9 cellular contexts compared by ENCODE assay signal in the genomic region with DNA sequence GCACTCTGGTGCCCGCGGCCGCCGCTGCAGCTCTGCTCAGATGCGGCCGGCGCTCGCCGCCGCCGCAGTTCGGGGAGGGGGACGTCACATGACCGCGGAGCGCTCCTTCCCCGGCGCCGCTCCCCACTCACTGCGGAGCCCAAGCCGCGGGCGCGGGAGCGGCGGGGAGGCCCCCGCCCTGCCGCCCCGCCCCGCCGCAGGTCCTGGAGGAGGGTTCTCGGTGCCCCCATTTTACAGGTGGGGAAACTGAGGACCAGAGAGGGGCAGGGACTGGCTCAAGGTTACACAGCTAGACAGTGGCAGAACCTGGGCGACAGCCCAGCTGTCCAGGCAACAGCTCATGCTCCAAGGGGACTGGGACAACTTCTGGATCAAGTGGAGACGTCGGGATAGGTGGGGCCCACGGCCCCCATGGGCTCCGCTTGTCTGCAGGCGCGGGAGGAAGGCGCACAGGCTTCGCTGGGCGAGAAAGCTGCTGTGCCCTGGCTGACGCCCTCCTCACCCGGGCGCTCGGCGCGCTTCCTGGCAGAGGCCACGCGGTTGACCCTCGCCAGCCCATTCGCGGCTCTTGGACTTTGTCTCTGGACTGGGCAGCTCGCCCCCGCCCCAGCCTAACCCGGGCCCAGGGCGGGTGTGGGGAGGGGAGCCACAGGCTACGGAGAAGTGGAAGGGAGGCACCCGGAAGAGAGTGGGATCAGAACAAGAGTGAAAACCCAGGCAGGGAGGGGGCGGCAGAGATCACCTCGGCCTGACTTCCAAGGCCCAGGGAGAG. TPM values are rescaled to one million over a fixed set of nuclear protein-coding genes. Genes with fewer than 3 reads are reported as not detected.
DNase-seq lines count a peak whose midpoint lies in the region; ATAC-seq and TF ChIP-seq lines count a peak whose summit lies in the region.
"Had no signal": no experiment of that assay in that cellular context is flagged by ENCODE, and none has a peak within 500 bp of the region (broad histone marks: within the 10 kb centered on the region; RNA-seq: fewer than 3 reads in every experiment).

A gene (minus strand): TSS at position 71 of the 772 bp plus-strand sequence. CDS start 49,325 bp downstream, outside the sequence.

- H3K27me3 ChIP-seq in A673 (replicated peaks; ENCODE audit: insufficient read depth, low read depth, low read length, poor library complexity) (no peaks in the 10 kb centered on the region), mesenchymal stem cell (ENCODE audit: control insufficient read depth in 1 of 2, insufficient read depth in 1 of 2, low read length in 2 of 2) (peaks cover 49 to 74% of the 10 kb centered on the region in 2 experiments), thyroid gland (no peaks in the 10 kb centered on the region)

- no peaks in the 10 kb centered on the region for H3K79me1 ChIP-seq in mesenchymal stem cell (replicated peaks; ENCODE audit: low read length, poor library complexity, severe bottlenecking)

- H3K36me3 Mint-ChIP-seq in T-cell: no peaks in the 10 kb centered on the region

- H2BK15ac ChIP-seq in mesenchymal stem cell (ENCODE audit: low read depth, poor library complexity, severe bottlenecking): peak within 1 kb of the TSS; percentile 49

- no peak within 1 kb of the TSS for H2AFZ ChIP-seq in mesenchymal stem cell (ENCODE audit: low read depth, low read length)

- H2BK12ac ChIP-seq in mesenchymal stem cell (ENCODE audit: low read length in 2 of 2): no peak within 1 kb of the TSS

- H3K14ac ChIP-seq in mesenchymal stem cell (ENCODE audit: low read length in 2 of 2): no peak within 1 kb of the TSS

- H3K36me3 ChIP-seq in A673 (ENCODE audit: insufficient read depth, low read length, poor library complexity, severe bottlenecking): no peaks in the 10 kb centered on the region
- no peaks in the 10 kb centered on the region for H3K36me3 ChIP-seq in mesenchymal stem cell (ENCODE audit: control insufficient read depth in 1 of 2, insufficient read depth in 2 of 2, low read depth in 1 of 2, low read length in 2 of 2)
- peaks cover 4 to 5% of the 10 kb centered on the region in 2 donors for H3K36me3 ChIP-seq in thyroid gland
- H3K36me3 ChIP-seq: tibial artery had no signal

- H3K9me3 Mint-ChIP-seq in T-cell: no peaks in the 10 kb centered on the region

- peak; percentile 72 to 78 (median 78) for ATAC-seq in T-cell (replicated peaks in 1 of 4)
- ATAC-seq in HG03135 (IDR thresholded peaks at IDR 0.05; ENCODE audit: unreplicated experiment): no peak
- ATAC-seq in GM18868 (IDR thresholded peaks at IDR 0.05; ENCODE audit: unreplicated experiment): no peak

- intact Hi-C loops in A673 (cut with micrococcal nuclease; ENCODE audit: unreplicated experiment): no loop called here
- intact Hi-C loops in thyroid gland (cut with DNase I): loop anchor here (10.0 kb wide), 3 partner anchors 115 to 415 kb away; a partner anchor contains a TSS

- no peak within 1 kb of the TSS for H2BK5ac ChIP-seq in mesenchymal stem cell (ENCODE audit: low read depth, low read length, poor library complexity, severe bottlenecking)

- H4K91ac ChIP-seq in mesenchymal stem cell (ENCODE audit: low read length): no peak within 1 kb of the TSS

- peak within 1 kb of the TSS; percentile 75 for H4K8ac ChIP-seq in mesenchymal stem cell (ENCODE audit: low read length)

- CTCF ChIA-PET in A673 (lab: Charles Lee): no interaction called here
- CTCF ChIA-PET in T-cell (lab: Charles Lee): no interaction called here

- H3K4me1 ChIP-seq in A673 (ENCODE audit: insufficient read depth, low read length, poor library complexity, severe bottlenecking) (peaks cover 34% of the 10 kb centered on the region), mesenchymal stem cell (ENCODE audit: control insufficient read depth, insufficient read depth, low read depth, low read length) (peaks cover 27% of the 10 kb centered on the region), thyroid gland (peaks cover 81 to 91% of the 10 kb centered on the region in 2 donors)

- 4% methylated on average over 42 of the region's 61 CpGs for WGBS in mesenchymal stem cell
- WGBS in thyroid gland, 2 donors: 3 to 5% methylated on average over 7 to 18 of the region's 61 CpGs

- POLR2A ChIA-PET in A673 (lab: Charles Lee; ENCODE audit: low non-redundant PET) (no interaction called here), T-cell (lab: Charles Lee) (no interaction called here)

- H3K27ac Mint-ChIP-seq in T-cell: no peak within 1 kb of the TSS

- no peak within 1 kb of the TSS for H2AK5ac ChIP-seq in mesenchymal stem cell (ENCODE audit: low read length, severe bottlenecking)

- peak within 1 kb of the TSS; percentile 86 for H3K4me2 ChIP-seq in mesenchymal stem cell (ENCODE audit: low read length, poor library complexity, severe bottlenecking)

- TF ChIP-seq CTCF in A673 (conservative IDR thresholded peaks at IDR 0.05; ENCODE audit: low read depth, low read length): no peak
- no peak for TF ChIP-seq CTCF in GM13977 (IDR thresholded peaks at IDR 0.05; ENCODE audit: extremely low read depth, insufficient read depth, missing control alignments)
- no peak for TF ChIP-seq CTCF in coronary artery (IDR thresholded peaks at IDR 0.05)
- TF ChIP-seq CTCF in thyroid gland (IDR thresholded peaks at IDR 0.05): peak in 1 of 6 experiments; percentile 10

- peak within 1 kb of the TSS; percentile 23 to 34 for H3K18ac ChIP-seq in mesenchymal stem cell (ENCODE audit: low read depth in 1 of 2, low read length in 2 of 2)

- H2BK120ac ChIP-seq in mesenchymal stem cell (ENCODE audit: low read depth, low read length): peak within 1 kb of the TSS; percentile 19

- peaks cover 16 to 37% of the 10 kb centered on the region in 2 donors for H3K27me3 Mint-ChIP-seq in T-cell

- peak; percentile 45 for DNase-seq in A673 (ENCODE audit: low spot score)
- peak; percentile 68 for DNase-seq in GM13977 (ENCODE audit: low spot score)
- peak in 9 of 34 experiments; percentile 10 to 39 (median 25) for DNase-seq in T-cell
- DNase-seq in coronary artery (ENCODE audit: low spot score): no peak
- peak; percentile 21 for DNase-seq in mesenchymal stem cell
- peak; percentile 69 to 76 for DNase-seq in thyroid gland

- no TSS peak for BruUV-seq in A673 (replicated peaks; lab: Mats Ljungman, UMichigan)

- H3K4me1 Mint-ChIP-seq in T-cell: peaks cover 9 to 14% (median 10%) of the 10 kb centered on the region in 3 donors

- H3K4me3 Mint-ChIP-seq in T-cell: peak within 1 kb of the TSS; percentile 60 to 65 (median 62)

- no peak within 1 kb of the TSS for H3K4ac ChIP-seq in mesenchymal stem cell (ENCODE audit: low read depth in 1 of 2, low read length in 2 of 2)

- no peaks in the 10 kb centered on the region for H3K9me3 ChIP-seq in A673 (ENCODE audit: low read depth, low read length, poor library complexity, severe bottlenecking)
- no peaks in the 10 kb centered on the region for H3K9me3 ChIP-seq in mesenchymal stem cell (ENCODE audit: control insufficient read depth, low read length)
- no peaks in the 10 kb centered on the region for H3K9me3 ChIP-seq in thyroid gland
- H3K9me3 ChIP-seq: tibial artery had no signal

- no peak within 1 kb of the TSS for H3K27ac ChIP-seq in A673 (ENCODE audit: low read depth, low read length, poor library complexity, severe bottlenecking)
- no peak within 1 kb of the TSS for H3K27ac ChIP-seq in coronary artery
- H3K27ac ChIP-seq in mesenchymal stem cell (ENCODE audit: low read length, poor library complexity, severe bottlenecking): no peak within 1 kb of the TSS
- H3K27ac ChIP-seq in thyroid gland: peak within 1 kb of the TSS; percentile 76 to 94 (median 93)
- H3K27ac ChIP-seq: tibial artery had no signal

- H3K4me3 ChIP-seq in A673 (ENCODE audit: low read depth, low read length, poor library complexity, severe bottlenecking) (peak within 1 kb of the TSS; percentile 68), coronary artery (peak within 1 kb of the TSS; percentile 64), mesenchymal stem cell (ENCODE audit: insufficient read depth in 1 of 2, low read depth in 1 of 2, low read length in 2 of 2) (peak within 1 kb of the TSS; percentile 45 to 65), thyroid gland (replicated peaks in 1 of 3) (peak within 1 kb of the TSS; percentile 43 to 83 (median 48))

- in situ Hi-C loops in GM13977 (cut with MboI; ENCODE audit: low pct_unique_long_range_greater_than_20kb, low sequenced_read_pairs, unreplicated experiment): no loop called here

- peak in 1 of 2 donors; percentile 86 for TF ChIP-seq POLR2A in thyroid gland (IDR thresholded peaks at IDR 0.05)

- H3K23ac ChIP-seq in mesenchymal stem cell (ENCODE audit: low read length in 2 of 2): peak within 1 kb of the TSS in 1 of 2 experiments; percentile 23

- H3K9ac ChIP-seq in mesenchymal stem cell (ENCODE audit: low read length): peak within 1 kb of the TSS; percentile 67

RNA-seq across cellular contexts. Expression of the gene that starts here (rescaled TPM):
- total RNA-seq in A673 (2021) (37.7 and 40.3 TPM in 2 replicates), T-cell (1 to 10 TPM in 1 of 5 donors, under 1 TPM in 4; 0.18 to 1.0 (median 0.35) TPM), thyroid gland (100 to 1,000 TPM; 256 to 588 (median 506) TPM)
- polyA plus RNA-seq in mesenchymal stem cell (2013, experiment 1 of 2): 0.50 TPM
- 0.62 TPM for polyA plus RNA-seq in mesenchymal stem cell (2013, experiment 2 of 2)

Comparison
In these comparisons a context has a peak if more than half of its experiments do, and no peak if none do; other contexts are left out.
1. RNA of the gene that starts here (total RNA-seq): 256 to 588 TPM in thyroid gland and 37.7 to 40.3 TPM in A673; 0.18 to 1.0 TPM in T-cell; every median in the first group is over 10 times any median in the second.
2. H3K27ac ChIP-seq: peak in thyroid gland (3 of 3); none in A673 (single experiment), coronary artery (0 of 2) and mesenchymal stem cell (single experiment).
3. ATAC-seq: peak in T-cell (4 of 4); none in HG03135 (single experiment) and GM18868 (single experiment).
4. Peak in every context shown above with its lines, with median percentiles within 50 percentile points of each other: H3K4me3 ChIP-seq.